20 cellular contexts compared by ENCODE assay signal in the genomic region with DNA sequence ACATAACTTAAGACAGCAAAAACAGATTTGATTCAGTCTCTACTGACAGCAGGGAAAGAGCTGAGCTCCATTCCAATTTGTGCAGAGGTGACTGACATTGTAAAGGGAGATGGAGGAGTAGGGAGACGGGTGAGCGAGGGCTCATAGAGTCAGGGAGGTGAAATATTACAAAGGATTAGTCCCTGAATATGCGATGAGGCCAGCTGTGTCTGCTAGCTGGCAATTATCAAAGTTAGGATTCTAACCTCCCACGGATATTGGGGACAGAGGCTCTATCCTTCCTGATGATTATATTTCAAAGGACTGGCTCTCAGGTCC. TPM values are rescaled to one million over a fixed set of nuclear protein-coding genes. Genes with fewer than 3 reads are reported as not detected.
A peak's percentile ranks its signal among the peaks of the same experiment; 100 is the strongest.
DNase-seq lines count a peak whose midpoint lies in the region; ATAC-seq and TF ChIP-seq lines count a peak whose summit lies in the region.
"Had no signal": no experiment of that assay in that cellular context is flagged by ENCODE, and none has a peak within 500 bp of the region (broad histone marks: within the 10 kb centered on the region; RNA-seq: fewer than 3 reads in every experiment).

No MANE protein-coding gene starts in this region.

- H3K27me3 ChIP-seq in HAP-1 (ENCODE audit: low read depth) = no peaks in the 10 kb centered on the region
- no peaks in the 10 kb centered on the region for H3K27me3 ChIP-seq in endodermal cell (ENCODE audit: control insufficient read depth, insufficient read depth, low read length, poor library complexity, severe bottlenecking)
- H3K27me3 ChIP-seq in trophoblast cell (ENCODE audit: insufficient read depth, low read length) = no peaks in the 10 kb centered on the region
- H3K27me3 ChIP-seq: hepatocyte had no signal

- H3K9me3 ChIP-seq in HAP-1 (no peaks in the 10 kb centered on the region), endodermal cell (ENCODE audit: control insufficient read depth, low read length) (no peaks in the 10 kb centered on the region), trophoblast cell (ENCODE audit: insufficient read depth, low read depth, low read length) (no peaks in the 10 kb centered on the region)

- H4K12ac ChIP-seq in trophoblast cell (ENCODE audit: low read depth, low read length) = no peak overlapping the region

- peak overlapping the region; percentile 7 for H2BK120ac ChIP-seq in trophoblast cell (ENCODE audit: insufficient read depth, low read length, poor library complexity)

- H4K8ac ChIP-seq in trophoblast cell (ENCODE audit: low read depth, low read length) = no peak overlapping the region

- H3K14ac ChIP-seq in trophoblast cell (ENCODE audit: low read length) = no peak overlapping the region

- H2AFZ ChIP-seq in trophoblast cell (ENCODE audit: insufficient read depth, low read length, poor library complexity) = no peak overlapping the region
- H2AFZ ChIP-seq: hepatocyte had no signal

- H3K4me3 ChIP-seq in HAP-1 (no peak overlapping the region), endodermal cell (ENCODE audit: low read length) (no peak overlapping the region), trophoblast cell (ENCODE audit: low read depth, low read length) (no peak overlapping the region)
- H3K4me3 ChIP-seq: hepatocyte had no signal

- H3K4me1 Mint-ChIP-seq in activated naive CD8-positive, alpha-beta T cell (ENCODE audit: low read depth) = peaks cover 73% of the 10 kb centered on the region
- H3K4me1 Mint-ChIP-seq in activated naive CD8-positive, alpha-beta T cell treated with anti-CD3 and anti-CD28 coated beads for 36 hours = peaks cover 49% of the 10 kb centered on the region
- H3K4me1 Mint-ChIP-seq in endodermal cell = peaks cover 22% of the 10 kb centered on the region

- no peak for TF ChIP-seq CTCF in endodermal cell (conservative IDR thresholded peaks at IDR 0.05)

- no peaks in the 10 kb centered on the region for H3K79me2 ChIP-seq in trophoblast cell (ENCODE audit: control insufficient read depth, insufficient read depth, low read length, poor library complexity)
- H3K79me2 ChIP-seq: hepatocyte had no signal

- H2BK5ac ChIP-seq in trophoblast cell (ENCODE audit: low read depth, low read length, poor library complexity) = no peak overlapping the region

- H3K4ac ChIP-seq in trophoblast cell (ENCODE audit: low read depth, low read length) = no peak overlapping the region

- no peak overlapping the region for H3K4me3 Mint-ChIP-seq in activated naive CD8-positive, alpha-beta T cell
- H3K4me3 Mint-ChIP-seq in activated naive CD8-positive, alpha-beta T cell treated with anti-CD3 and anti-CD28 coated beads for 36 hours = no peak overlapping the region
- H3K4me3 Mint-ChIP-seq in endodermal cell = no peak overlapping the region
- H3K4me3 Mint-ChIP-seq: stimulated activated memory B cell treated with anti-CD40 and anti-IgM and Interleukin-4, amounts not matched to agents 10 μg/mL and 1 μg/mL and 100 μg/mL, for 72 hours had no signal

- WGBS in endodermal cell (ENCODE audit: insufficient coverage in 1 of 2, insufficient read length in 1 of 2), 2 experiments = 36 to 83% methylated on average over 2 to 4 of the region's 4 CpGs
- no CpG with 5 or more reads among the region's 4 CpGs for WGBS in trophoblast cell (ENCODE audit: extremely low coverage, insufficient coverage, insufficient read length)

- no peaks in the 10 kb centered on the region for H3K36me3 Mint-ChIP-seq in activated naive CD8-positive, alpha-beta T cell
- peaks cover 15% of the 10 kb centered on the region for H3K36me3 Mint-ChIP-seq in activated naive CD8-positive, alpha-beta T cell treated with anti-CD3 and anti-CD28 coated beads for 36 hours
- H3K36me3 Mint-ChIP-seq in endodermal cell (ENCODE audit: low read depth) = no peaks in the 10 kb centered on the region
- H3K36me3 Mint-ChIP-seq: stimulated activated memory B cell treated with anti-CD40 and anti-IgM and Interleukin-4, amounts not matched to agents 10 μg/mL and 1 μg/mL and 100 μg/mL, for 72 hours had no signal

- no peak overlapping the region for H3K23ac ChIP-seq in trophoblast cell (ENCODE audit: low read length)

- H3K9me3 Mint-ChIP-seq in activated naive CD8-positive, alpha-beta T cell (ENCODE audit: low read depth) = no peaks in the 10 kb centered on the region
- H3K9me3 Mint-ChIP-seq in activated naive CD8-positive, alpha-beta T cell treated with anti-CD3 and anti-CD28 coated beads for 36 hours = peaks cover 6% of the 10 kb centered on the region
- peaks cover 4% of the 10 kb centered on the region for H3K9me3 Mint-ChIP-seq in endodermal cell
- H3K9me3 Mint-ChIP-seq: stimulated activated memory B cell treated with anti-CD40 and anti-IgM and Interleukin-4, amounts not matched to agents 10 μg/mL and 1 μg/mL and 100 μg/mL, for 72 hours had no signal

- H2BK12ac ChIP-seq in trophoblast cell (ENCODE audit: low read length) = no peak overlapping the region

- no peaks in the 10 kb centered on the region for H3K36me3 ChIP-seq in HAP-1 (replicated peaks)
- no peaks in the 10 kb centered on the region for H3K36me3 ChIP-seq in endodermal cell (ENCODE audit: control insufficient read depth, insufficient read depth, low read length)
- no peaks in the 10 kb centered on the region for H3K36me3 ChIP-seq in trophoblast cell (ENCODE audit: control insufficient read depth in 1 of 2, insufficient read depth in 2 of 2, low read length in 2 of 2)
- H3K36me3 ChIP-seq: WERI-Rb-1 had no signal

- peak overlapping the region; percentile 80 for H3K27ac Mint-ChIP-seq in activated naive CD8-positive, alpha-beta T cell
- H3K27ac Mint-ChIP-seq in activated naive CD8-positive, alpha-beta T cell treated with anti-CD3 and anti-CD28 coated beads for 36 hours = no peak overlapping the region
- H3K27ac Mint-ChIP-seq in endodermal cell = no peak overlapping the region
- H3K27ac Mint-ChIP-seq: stimulated activated memory B cell treated with anti-CD40 and anti-IgM and Interleukin-4, amounts not matched to agents 10 μg/mL and 1 μg/mL and 100 μg/mL, for 72 hours had no signal

- H3K27ac ChIP-seq in endodermal cell (ENCODE audit: low read depth, low read length) = peak overlapping the region; percentile 38
- peak overlapping the region; percentile 25 for H3K27ac ChIP-seq in trophoblast cell (ENCODE audit: low read depth, low read length)
- H3K27ac ChIP-seq: hepatocyte, WERI-Rb-1 had no signal

- no peak overlapping the region for H3K4me2 ChIP-seq in trophoblast cell (ENCODE audit: low read length)
- H3K4me2 ChIP-seq: hepatocyte had no signal

- no peak overlapping the region for H2AK5ac ChIP-seq in trophoblast cell (ENCODE audit: low read length)

- H3K79me1 ChIP-seq in trophoblast cell (ENCODE audit: low read length) = peaks cover 1% of the 10 kb centered on the region

- H3K18ac ChIP-seq in trophoblast cell (ENCODE audit: low read length) = no peak overlapping the region

- no peak for DNase-seq in activated naive CD8-positive, alpha-beta T cell treated with anti-CD3 and anti-CD28 coated beads for 36 hours
- DNase-seq in HAP-1 (ENCODE audit: low spot score in 2 of 2) (peak; percentile 37 to 47), endodermal cell (no peak), trophoblast cell (no peak), H4 (ENCODE audit: low spot score) (no peak)
- DNase-seq: activated gamma-delta T cell treated with Interleukin-2 at 50 U/mL for 16 hours; KBM-7; kidney; NCI-H1048; NCI-H526; nucleus accumbens; SIG-M5; stimulated activated CD4-positive, alpha-beta T cell treated with anti-CD3 and anti-CD28 coated beads, Interleukin-15, amount 100 ng/mL, for 24 hours; WERI-Rb-1 had no signal

- H3K4me1 ChIP-seq in HAP-1 = peaks cover 21% of the 10 kb centered on the region
- no peaks in the 10 kb centered on the region for H3K4me1 ChIP-seq in endodermal cell (ENCODE audit: control insufficient read depth, insufficient read depth, low read length)
- H3K4me1 ChIP-seq in trophoblast cell (ENCODE audit: control insufficient read depth in 1 of 2, insufficient read depth in 2 of 2, low read length in 2 of 2) = no peaks in the 10 kb centered on the region

- no peak overlapping the region for H3K9ac ChIP-seq in endodermal cell (ENCODE audit: extremely low read depth, low read length, poor library complexity, severe bottlenecking)
- no peak overlapping the region for H3K9ac ChIP-seq in trophoblast cell (ENCODE audit: low read length)

- ATAC-seq in HG03457 (IDR thresholded peaks at IDR 0.05; ENCODE audit: unreplicated experiment) = no peak
- ATAC-seq: stimulated activated memory B cell treated with anti-CD40 and anti-IgM and Interleukin-4, amounts not matched to agents 10 μg/mL and 1 μg/mL and 100 μg/mL, for 72 hours had no signal

- H4K91ac ChIP-seq in trophoblast cell (ENCODE audit: low read depth, low read length) = no peak overlapping the region

- H3K27me3 Mint-ChIP-seq in activated naive CD8-positive, alpha-beta T cell = no peaks in the 10 kb centered on the region
- H3K27me3 Mint-ChIP-seq in activated naive CD8-positive, alpha-beta T cell treated with anti-CD3 and anti-CD28 coated beads for 36 hours = no peaks in the 10 kb centered on the region
- H3K27me3 Mint-ChIP-seq in endodermal cell (ENCODE audit: insufficient read depth) = no peaks in the 10 kb centered on the region

- in situ Hi-C loops in HAP-1 (cut with MboI; ENCODE audit: low sequenced_read_pairs) = no loop called here

RNA-seq across cellular contexts. Expression of gene PLAAT2, which starts 8.3 kb away (rescaled TPM):
- 1 to 10 TPM in 1 of 2 experiments, under 1 TPM in 1; 0.52 to 1.0 TPM for total RNA-seq in activated naive CD8-positive, alpha-beta T cell treated with anti-CD3 and anti-CD28 coated beads for 36 hours
- not detected for total RNA-seq in endodermal cell
- polyA plus RNA-seq in endodermal cell (2013, experiment 1 of 2) = not detected
- polyA plus RNA-seq in endodermal cell (2013, experiment 2 of 2) = not detected
- polyA plus RNA-seq in trophoblast cell (2013) = 0.18 and 0.22 TPM in 2 replicates
- not detected in 2 replicates for total RNA-seq in H4 (2014; rRNA removed; shearing (Covaris generic))
- total RNA-seq: OCI-LY7 had no signal

RNA-seq across cellular contexts. Expression of gene PLAAT4, which starts 18.3 kb away (rescaled TPM):
- 10 to 100 TPM; 34.2 to 40.5 TPM for total RNA-seq in activated naive CD8-positive, alpha-beta T cell treated with anti-CD3 and anti-CD28 coated beads for 36 hours
- under 1 TPM in 1 of 2 donors, not detected in 1; 0.58 TPM for total RNA-seq in endodermal cell
- not detected for polyA plus RNA-seq in endodermal cell (2013, experiment 1 of 2)
- polyA plus RNA-seq in endodermal cell (2013, experiment 2 of 2) = not detected
- 0.79 and 0.99 TPM in 2 replicates for polyA plus RNA-seq in trophoblast cell (2013)
- 49.3 and 72.0 TPM in 2 replicates for total RNA-seq in H4 (2014; rRNA removed; shearing (Covaris generic))

RNA-seq across cellular contexts. Expression of gene LGALS12, which starts 49.0 kb away (rescaled TPM):
- not detected for total RNA-seq in activated naive CD8-positive, alpha-beta T cell treated with anti-CD3 and anti-CD28 coated beads for 36 hours
- total RNA-seq in endodermal cell = 10 to 100 TPM in 1 of 2 donors, 1 to 10 TPM in 1; 6.7 to 15.9 TPM
- 0.50 TPM for polyA plus RNA-seq in endodermal cell (2013, experiment 1 of 2)
- polyA plus RNA-seq in endodermal cell (2013, experiment 2 of 2) = 0.62 TPM
- polyA plus RNA-seq in trophoblast cell (2013) = 1.4 and 1.5 TPM in 2 replicates
- 0.80 and 1.4 TPM in 2 replicates for total RNA-seq in H4 (2014; rRNA removed; shearing (Covaris generic))
- total RNA-seq: hepatocyte, OCI-LY7, ureter had no signal
- polyA plus RNA-seq: hepatocyte had no signal

RNA-seq across cellular contexts. Expression of gene PLAAT3, which starts 59.4 kb away (rescaled TPM):
- total RNA-seq in activated naive CD8-positive, alpha-beta T cell treated with anti-CD3 and anti-CD28 coated beads for 36 hours = 1 to 10 TPM; 6.0 to 6.5 TPM
- total RNA-seq in endodermal cell = 10 to 100 TPM; 33.5 to 45.9 TPM
- 16.2 TPM for polyA plus RNA-seq in endodermal cell (2013, experiment 1 of 2)
- polyA plus RNA-seq in endodermal cell (2013, experiment 2 of 2) = 8.3 TPM
- polyA plus RNA-seq in trophoblast cell (2013) = 64.9 and 69.8 TPM in 2 replicates
- 4.7 and 9.0 TPM in 2 replicates for total RNA-seq in H4 (2014; rRNA removed; shearing (Covaris generic))

Comparison
In these comparisons a context has a peak if more than half of its experiments do, and no peak if none do; other contexts are left out.
1. DNase-seq: peak in HAP-1 (2 of 2); none in activated naive CD8-positive, alpha-beta T cell treated with anti-CD3 and anti-CD28 coated beads for 36 hours (single experiment), endodermal cell (single experiment), trophoblast cell (0 of 2) and H4 (single experiment).
2. RNA of gene PLAAT4, which starts 18.3 kb away (total RNA-seq): 49.3 to 72.0 TPM in H4 and 34.2 to 40.5 TPM in activated naive CD8-positive, alpha-beta T cell treated with anti-CD3 and anti-CD28 coated beads for 36 hours; 0.58 TPM in endodermal cell; every median in the first group is over 10 times any median in the second.